In genomic region chr2:28355521-28356094, GRCh38 we compare ENCODE assay signal across 9 cellular contexts. TPM values are rescaled to one million over a fixed set of nuclear protein-coding genes. Genes with fewer than 3 reads are reported as not detected.
DNase-seq lines count a peak whose midpoint lies in the region; ATAC-seq and TF ChIP-seq lines count a peak whose summit lies in the region.
"Had no signal": no experiment of that assay in that cellular context is flagged by ENCODE, and none has a peak within 500 bp of the region (broad histone marks: within the 10 kb centered on the region; RNA-seq: fewer than 3 reads in every experiment).

No MANE protein-coding gene starts in this region.

- ATAC-seq in GM21723 (IDR thresholded peaks at IDR 0.05; ENCODE audit: unreplicated experiment) (no peak), HG03432 (IDR thresholded peaks at IDR 0.05; ENCODE audit: unreplicated experiment) (no peak)

- CTCF ChIA-PET in activated CD4-positive, alpha-beta T cell treated with anti-CD3 and anti-CD28 coated beads, Interleukin-2, amount 10 ng/mL, durations not matched to agents 7 days and 5 days (lab: Charles Lee): no interaction called here

- peaks cover 33% of the 10 kb centered on the region for H3K4me1 Mint-ChIP-seq in activated CD4-positive, alpha-beta T cell treated with anti-CD3 and anti-CD28 coated beads, Interleukin-2, amount 10 ng/mL, durations not matched to agents 7 days and 5 days

- no peaks in the 10 kb centered on the region for H3K27me3 Mint-ChIP-seq in activated CD4-positive, alpha-beta T cell treated with anti-CD3 and anti-CD28 coated beads, Interleukin-2, amount 10 ng/mL, durations not matched to agents 7 days and 5 days
- H3K27me3 Mint-ChIP-seq: activated CD4-positive, alpha-beta T cell treated with anti-CD3 and anti-CD28 coated beads for 36 hours had no signal

- H3K9ac ChIP-seq in duodenal mucosa (ENCODE audit: low read depth in 1 of 2, low read length in 2 of 2) (peak overlapping the region; percentile 48 to 56), mucosa of stomach (ENCODE audit: low read length) (peak overlapping the region; percentile 36)

- H3K36me3 ChIP-seq in duodenal mucosa (ENCODE audit: control insufficient read depth in 1 of 2, insufficient read depth in 2 of 2, low read length in 2 of 2): no peaks in the 10 kb centered on the region
- H3K36me3 ChIP-seq in mucosa of stomach (ENCODE audit: control insufficient read depth, insufficient read depth, low read length): no peaks in the 10 kb centered on the region
- no peaks in the 10 kb centered on the region for H3K36me3 ChIP-seq in vagina

- H3K4me3 ChIP-seq in duodenal mucosa (ENCODE audit: low read depth in 1 of 2, low read length in 2 of 2) (no peak overlapping the region), mucosa of stomach (ENCODE audit: low read length) (peak overlapping the region; percentile 9), vagina (no peak overlapping the region)

- POLR2A ChIA-PET in activated CD4-positive, alpha-beta T cell treated with anti-CD3 and anti-CD28 coated beads, Interleukin-2, amount 10 ng/mL, durations not matched to agents 7 days and 5 days (lab: Charles Lee): no interaction called here

- H3K9me3 ChIP-seq in duodenal mucosa (ENCODE audit: control insufficient read depth in 1 of 2, low read length in 2 of 2) (no peaks in the 10 kb centered on the region), mucosa of stomach (ENCODE audit: control insufficient read depth, low read length) (no peaks in the 10 kb centered on the region), vagina (no peaks in the 10 kb centered on the region)

- peak overlapping the region; percentile 69 for H3K27ac Mint-ChIP-seq in activated CD4-positive, alpha-beta T cell treated with anti-CD3 and anti-CD28 coated beads, Interleukin-2, amount 10 ng/mL, durations not matched to agents 7 days and 5 days
- H3K27ac Mint-ChIP-seq: activated CD4-positive, alpha-beta T cell treated with anti-CD3 and anti-CD28 coated beads for 36 hours had no signal

- intact Hi-C loops in vagina (cut with DNase I): no loop called here

- TF ChIP-seq CTCF in vagina (IDR thresholded peaks at IDR 0.05): no peak

- H3K27ac ChIP-seq in duodenal mucosa (ENCODE audit: low read depth, low read length): peak overlapping the region; percentile 34
- peak overlapping the region; percentile 91 for H3K27ac ChIP-seq in vagina

- H3K27me3 ChIP-seq in duodenal mucosa (ENCODE audit: control insufficient read depth in 1 of 2, insufficient read depth in 2 of 2, low read length in 2 of 2) (no peaks in the 10 kb centered on the region), mucosa of stomach (ENCODE audit: control insufficient read depth, insufficient read depth, low read length) (no peaks in the 10 kb centered on the region), vagina (no peaks in the 10 kb centered on the region)

- no peaks in the 10 kb centered on the region for H3K36me3 Mint-ChIP-seq in activated CD4-positive, alpha-beta T cell treated with anti-CD3 and anti-CD28 coated beads, Interleukin-2, amount 10 ng/mL, durations not matched to agents 7 days and 5 days (ENCODE audit: low read depth)

- no peak overlapping the region for H3K4me3 Mint-ChIP-seq in activated CD4-positive, alpha-beta T cell treated with anti-CD3 and anti-CD28 coated beads, Interleukin-2, amount 10 ng/mL, durations not matched to agents 7 days and 5 days
- H3K4me3 Mint-ChIP-seq: activated CD4-positive, alpha-beta T cell treated with anti-CD3 and anti-CD28 coated beads for 36 hours had no signal

- H3K4me1 ChIP-seq in duodenal mucosa (ENCODE audit: control insufficient read depth in 1 of 2, insufficient read depth in 2 of 2, low read length in 2 of 2): peaks cover 40 to 46% of the 10 kb centered on the region in 2 donors
- H3K4me1 ChIP-seq in mucosa of stomach (ENCODE audit: control insufficient read depth, insufficient read depth, low read length): peaks cover 45% of the 10 kb centered on the region
- H3K4me1 ChIP-seq in vagina: peaks cover 60% of the 10 kb centered on the region

- DNase-seq in activated CD4-positive, alpha-beta T cell treated with anti-CD3 and anti-CD28 coated beads, Interleukin-2, amount 10 ng/mL, durations not matched to agents 7 days and 5 days: no peak
- no peak for DNase-seq in activated CD4-positive, alpha-beta T cell treated with anti-CD3 and anti-CD28 coated beads for 4 hours
- DNase-seq in vagina (ENCODE audit: extremely low spot score in 2 of 2) (no peak), activated T-cell treated with anti-CD3 and anti-CD28 coated beads for 4 hours (no peak)

- H3K9me3 Mint-ChIP-seq in activated CD4-positive, alpha-beta T cell treated with anti-CD3 and anti-CD28 coated beads, Interleukin-2, amount 10 ng/mL, durations not matched to agents 7 days and 5 days: no peaks in the 10 kb centered on the region

- TF ChIP-seq POLR2A in vagina (IDR thresholded peaks at IDR 0.05): no peak

RNA-seq across cellular contexts. Expression of gene FOSL2, which starts 37.0 kb away (rescaled TPM):
- total RNA-seq in activated CD4-positive, alpha-beta T cell treated with anti-CD3 and anti-CD28 coated beads, Interleukin-2, amount 10 ng/mL, durations not matched to agents 7 days and 5 days: 10 to 100 TPM; 39.6 to 47.0 TPM
- total RNA-seq in vagina: 213 TPM
